1 cellular context compared by ENCODE assay signal in the genomic region with DNA sequence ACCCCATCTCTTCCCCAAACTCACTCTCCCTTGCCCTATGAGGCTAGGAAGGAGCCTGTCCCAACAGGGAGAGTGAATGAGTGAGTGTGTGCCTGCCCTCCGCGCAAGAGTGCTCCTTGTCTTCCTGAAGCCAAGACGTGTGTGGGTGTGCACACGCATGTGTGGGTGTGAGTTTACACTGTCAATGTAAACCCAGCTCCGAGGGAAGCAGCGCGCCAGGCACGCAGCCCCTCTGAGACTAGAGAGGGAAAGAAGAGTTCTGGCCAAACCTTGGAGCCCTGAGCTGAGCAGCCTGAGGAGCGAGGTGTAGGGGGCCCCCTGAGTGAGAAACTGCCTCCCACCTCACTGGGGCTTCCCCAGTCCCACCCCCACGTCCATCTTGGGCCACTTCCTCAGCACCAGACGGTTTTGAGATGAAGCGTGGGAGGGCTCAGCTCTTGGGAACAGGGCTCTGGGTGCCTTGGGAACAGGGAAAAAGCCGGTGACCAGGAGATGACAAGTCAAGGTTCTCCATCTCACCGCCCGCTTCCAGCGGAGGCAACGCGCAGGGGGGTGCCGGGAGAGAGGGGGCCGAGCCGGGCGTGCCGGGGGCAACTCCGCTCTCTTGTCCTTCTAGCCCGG.
TF ChIP-seq lines count a peak whose summit lies in the region.

No MANE protein-coding gene starts in this region.

TF ChIP-seq in WTC11, 78 proteins besides CTCF, POLR2A, EP300 and RAD21 (continued from another document):
- TF ChIP-seq, protein P1, sequence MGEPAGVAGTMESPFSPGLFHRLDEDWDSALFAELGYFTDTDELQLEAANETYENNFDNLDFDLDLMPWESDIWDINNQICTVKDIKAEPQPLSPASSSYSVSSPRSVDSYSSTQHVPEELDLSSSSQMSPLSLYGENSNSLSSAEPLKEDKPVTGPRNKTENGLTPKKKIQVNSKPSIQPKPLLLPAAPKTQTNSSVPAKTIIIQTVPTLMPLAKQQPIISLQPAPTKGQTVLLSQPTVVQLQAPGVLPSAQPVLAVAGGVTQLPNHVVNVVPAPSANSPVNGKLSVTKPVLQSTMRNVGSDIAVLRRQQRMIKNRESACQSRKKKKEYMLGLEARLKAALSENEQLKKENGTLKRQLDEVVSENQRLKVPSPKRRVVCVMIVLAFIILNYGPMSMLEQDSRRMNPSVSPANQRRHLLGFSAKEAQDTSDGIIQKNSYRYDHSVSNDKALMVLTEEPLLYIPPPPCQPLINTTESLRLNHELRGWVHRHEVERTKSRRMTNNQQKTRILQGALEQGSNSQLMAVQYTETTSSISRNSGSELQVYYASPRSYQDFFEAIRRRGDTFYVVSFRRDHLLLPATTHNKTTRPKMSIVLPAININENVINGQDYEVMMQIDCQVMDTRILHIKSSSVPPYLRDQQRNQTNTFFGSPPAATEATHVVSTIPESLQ (CRISPR knock-in tag; IDR thresholded peaks at IDR 0.05): no peak
- TF ChIP-seq HMGA2 (CRISPR knock-in tag; IDR thresholded peaks at IDR 0.05): no peak
- TF ChIP-seq, protein P2, sequence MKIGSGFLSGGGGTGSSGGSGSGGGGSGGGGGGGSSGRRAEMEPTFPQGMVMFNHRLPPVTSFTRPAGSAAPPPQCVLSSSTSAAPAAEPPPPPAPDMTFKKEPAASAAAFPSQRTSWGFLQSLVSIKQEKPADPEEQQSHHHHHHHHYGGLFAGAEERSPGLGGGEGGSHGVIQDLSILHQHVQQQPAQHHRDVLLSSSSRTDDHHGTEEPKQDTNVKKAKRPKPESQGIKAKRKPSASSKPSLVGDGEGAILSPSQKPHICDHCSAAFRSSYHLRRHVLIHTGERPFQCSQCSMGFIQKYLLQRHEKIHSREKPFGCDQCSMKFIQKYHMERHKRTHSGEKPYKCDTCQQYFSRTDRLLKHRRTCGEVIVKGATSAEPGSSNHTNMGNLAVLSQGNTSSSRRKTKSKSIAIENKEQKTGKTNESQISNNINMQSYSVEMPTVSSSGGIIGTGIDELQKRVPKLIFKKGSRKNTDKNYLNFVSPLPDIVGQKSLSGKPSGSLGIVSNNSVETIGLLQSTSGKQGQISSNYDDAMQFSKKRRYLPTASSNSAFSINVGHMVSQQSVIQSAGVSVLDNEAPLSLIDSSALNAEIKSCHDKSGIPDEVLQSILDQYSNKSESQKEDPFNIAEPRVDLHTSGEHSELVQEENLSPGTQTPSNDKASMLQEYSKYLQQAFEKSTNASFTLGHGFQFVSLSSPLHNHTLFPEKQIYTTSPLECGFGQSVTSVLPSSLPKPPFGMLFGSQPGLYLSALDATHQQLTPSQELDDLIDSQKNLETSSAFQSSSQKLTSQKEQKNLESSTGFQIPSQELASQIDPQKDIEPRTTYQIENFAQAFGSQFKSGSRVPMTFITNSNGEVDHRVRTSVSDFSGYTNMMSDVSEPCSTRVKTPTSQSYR (CRISPR knock-in tag; IDR thresholded peaks at IDR 0.05): no peak
- TF ChIP-seq, protein P3, sequence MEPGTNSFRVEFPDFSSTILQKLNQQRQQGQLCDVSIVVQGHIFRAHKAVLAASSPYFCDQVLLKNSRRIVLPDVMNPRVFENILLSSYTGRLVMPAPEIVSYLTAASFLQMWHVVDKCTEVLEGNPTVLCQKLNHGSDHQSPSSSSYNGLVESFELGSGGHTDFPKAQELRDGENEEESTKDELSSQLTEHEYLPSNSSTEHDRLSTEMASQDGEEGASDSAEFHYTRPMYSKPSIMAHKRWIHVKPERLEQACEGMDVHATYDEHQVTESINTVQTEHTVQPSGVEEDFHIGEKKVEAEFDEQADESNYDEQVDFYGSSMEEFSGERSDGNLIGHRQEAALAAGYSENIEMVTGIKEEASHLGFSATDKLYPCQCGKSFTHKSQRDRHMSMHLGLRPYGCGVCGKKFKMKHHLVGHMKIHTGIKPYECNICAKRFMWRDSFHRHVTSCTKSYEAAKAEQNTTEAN (CRISPR knock-in tag; IDR thresholded peaks at IDR 0.05): 0 out of 2 replicates have a peak, but pooled peaks have one; percentile 41
- TF ChIP-seq, protein P4, sequence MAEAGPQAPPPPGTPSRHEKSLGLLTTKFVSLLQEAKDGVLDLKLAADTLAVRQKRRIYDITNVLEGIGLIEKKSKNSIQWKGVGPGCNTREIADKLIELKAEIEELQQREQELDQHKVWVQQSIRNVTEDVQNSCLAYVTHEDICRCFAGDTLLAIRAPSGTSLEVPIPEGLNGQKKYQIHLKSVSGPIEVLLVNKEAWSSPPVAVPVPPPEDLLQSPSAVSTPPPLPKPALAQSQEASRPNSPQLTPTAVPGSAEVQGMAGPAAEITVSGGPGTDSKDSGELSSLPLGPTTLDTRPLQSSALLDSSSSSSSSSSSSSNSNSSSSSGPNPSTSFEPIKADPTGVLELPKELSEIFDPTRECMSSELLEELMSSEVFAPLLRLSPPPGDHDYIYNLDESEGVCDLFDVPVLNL (CRISPR knock-in tag; IDR thresholded peaks at IDR 0.05; ENCODE audit: borderline replicate concordance, low read depth): no peak
TF ChIP-seq in WTC11: peak in this region for 1.
